In genomic region chr10:62384057-62384446, GRCh38 we compare ENCODE assay signal across 8 cellular contexts. TPM values are rescaled to one million over a fixed set of nuclear protein-coding genes. Genes with fewer than 3 reads are reported as not detected.
DNase-seq lines count a peak whose midpoint lies in the region; ATAC-seq and TF ChIP-seq lines count a peak whose summit lies in the region.

No MANE protein-coding gene starts in this region.

- H3K27ac ChIP-seq in fibroblast of lung (ENCODE audit: insufficient read depth, low read length) = no peak overlapping the region
- H3K27ac ChIP-seq in adrenal gland = peak overlapping the region in 1 of 5 donors; percentile 12

- intact Hi-C loops in adrenal gland (cut with DNase I) = no loop called here

- CTCF ChIA-PET in activated CD8-positive, alpha-beta memory T cell treated with anti-CD3 and anti-CD28 coated beads, Interleukin-2, amount 10 ng/mL, durations not matched to agents 7 days and 5 days (lab: Charles Lee) = interaction anchor here (0.7 to 1.5 kb wide), 3 partner anchors 53 to 341 kb away, joined by 3 to 4 read pairs (median 3); no protein-coding TSS in a partner anchor

- H3K4me3 Mint-ChIP-seq in activated CD8-positive, alpha-beta memory T cell treated with anti-CD3 and anti-CD28 coated beads, Interleukin-2, amount 10 ng/mL, durations not matched to agents 7 days and 5 days = no peak overlapping the region
- H3K4me3 Mint-ChIP-seq in T-helper 2 cell treated with Interferon-gamma antibody and Interleukin-4, amounts not matched to agents 5 μg/mL and 100 μg/mL, for 36 hours = peak overlapping the region; percentile 33
- peak overlapping the region; percentile 6 for H3K4me3 Mint-ChIP-seq in stimulated activated effector memory CD8-positive, alpha-beta T cell treated with anti-CD3 and anti-CD28 coated beads, Interleukin-12 subunit alpha, Interleukin-12 subunit beta, amount 100 ng/mL, for 72 hours

- ATAC-seq in activated CD8-positive, alpha-beta memory T cell treated with anti-CD3 and anti-CD28 coated beads, Interleukin-2, amount 10 ng/mL, durations not matched to agents 7 days and 5 days = peak; percentile 99
- ATAC-seq in stimulated activated effector memory CD8-positive, alpha-beta T cell treated with anti-CD3 and anti-CD28 coated beads, Interleukin-12 subunit alpha, Interleukin-12 subunit beta, amount 100 ng/mL, for 72 hours = peak; percentile 99
- ATAC-seq in GM21825 (IDR thresholded peaks at IDR 0.05; ENCODE audit: unreplicated experiment) = no peak

- H3K4me2 ChIP-seq in fibroblast of lung (ENCODE audit: extremely low read depth, insufficient read depth, low read length) = no peak overlapping the region

- H3K27me3 Mint-ChIP-seq in activated CD8-positive, alpha-beta memory T cell treated with anti-CD3 and anti-CD28 coated beads, Interleukin-2, amount 10 ng/mL, durations not matched to agents 7 days and 5 days = peaks cover 53% of the 10 kb centered on the region
- peaks cover 62% of the 10 kb centered on the region for H3K27me3 Mint-ChIP-seq in T-helper 2 cell treated with Interferon-gamma antibody and Interleukin-4, amounts not matched to agents 5 μg/mL and 100 μg/mL, for 36 hours (ENCODE audit: low read depth)

- H3K9ac ChIP-seq in fibroblast of lung (ENCODE audit: insufficient read depth, low read length) = no peak overlapping the region

- TF ChIP-seq POLR2A in adrenal gland (IDR thresholded peaks at IDR 0.05) = no peak

- peak; percentile 83 for DNase-seq in activated CD8-positive, alpha-beta memory T cell treated with anti-CD3 and anti-CD28 coated beads, Interleukin-2, amount 10 ng/mL, durations not matched to agents 7 days and 5 days
- DNase-seq in activated CD8-positive, alpha-beta memory T cell treated with anti-CD3 and anti-CD28 coated beads, Interleukin-2, amount 50 U/mL, for 48 hours = no peak
- DNase-seq in T-helper 2 cell treated with Interferon-gamma antibody and Interleukin-4, amounts not matched to agents 5 μg/mL and 100 μg/mL, for 36 hours (ENCODE audit: low spot score) = peak; percentile 72
- DNase-seq in fibroblast of lung (ENCODE audit: low read depth in 2 of 2) = peak; percentile 62 to 98
- DNase-seq in stimulated activated effector memory CD8-positive, alpha-beta T cell treated with anti-CD3 and anti-CD28 coated beads, Interleukin-12 subunit alpha, Interleukin-12 subunit beta, amount 100 ng/mL, for 72 hours (ENCODE audit: low spot score in 2 of 2) = peak; percentile 33 to 76
- no peak for DNase-seq in NCI-H2081 treated with DMSO at 0.1 percent for 48 hours (lab: John Stamatoyannopoulos, UW)
- DNase-seq in adrenal gland = no peak

- H3K9me3 Mint-ChIP-seq in activated CD8-positive, alpha-beta memory T cell treated with anti-CD3 and anti-CD28 coated beads, Interleukin-2, amount 10 ng/mL, durations not matched to agents 7 days and 5 days (ENCODE audit: low read depth) = no peaks in the 10 kb centered on the region
- H3K9me3 Mint-ChIP-seq in T-helper 2 cell treated with Interferon-gamma antibody and Interleukin-4, amounts not matched to agents 5 μg/mL and 100 μg/mL, for 36 hours = no peaks in the 10 kb centered on the region
- no peaks in the 10 kb centered on the region for H3K9me3 Mint-ChIP-seq in stimulated activated effector memory CD8-positive, alpha-beta T cell treated with anti-CD3 and anti-CD28 coated beads, Interleukin-12 subunit alpha, Interleukin-12 subunit beta, amount 100 ng/mL, for 72 hours

- no peaks in the 10 kb centered on the region for H3K36me3 ChIP-seq in fibroblast of lung (ENCODE audit: control insufficient read depth, insufficient read depth, low read length)
- no peaks in the 10 kb centered on the region for H3K36me3 ChIP-seq in adrenal gland (replicated peaks in 1 of 2)

- peaks cover 16% of the 10 kb centered on the region for H3K4me1 Mint-ChIP-seq in activated CD8-positive, alpha-beta memory T cell treated with anti-CD3 and anti-CD28 coated beads, Interleukin-2, amount 10 ng/mL, durations not matched to agents 7 days and 5 days
- H3K4me1 Mint-ChIP-seq in T-helper 2 cell treated with Interferon-gamma antibody and Interleukin-4, amounts not matched to agents 5 μg/mL and 100 μg/mL, for 36 hours (ENCODE audit: low read depth) = peaks cover 22% of the 10 kb centered on the region
- H3K4me1 Mint-ChIP-seq in stimulated activated effector memory CD8-positive, alpha-beta T cell treated with anti-CD3 and anti-CD28 coated beads, Interleukin-12 subunit alpha, Interleukin-12 subunit beta, amount 100 ng/mL, for 72 hours = peaks cover 45% of the 10 kb centered on the region

- 69 to 79% (median 73%) methylated on average over 5 of the region's 5 CpGs for WGBS in adrenal gland, 4 donors

- H4K20me1 ChIP-seq in fibroblast of lung (ENCODE audit: control insufficient read depth, extremely low read depth, insufficient read depth, low read length) = no peaks in the 10 kb centered on the region

- no peaks in the 10 kb centered on the region for H3K27me3 ChIP-seq in fibroblast of lung (ENCODE audit: control insufficient read depth, insufficient read depth, low read length)
- H3K27me3 ChIP-seq in adrenal gland = no peaks in the 10 kb centered on the region

- no peaks in the 10 kb centered on the region for H3K79me2 ChIP-seq in fibroblast of lung (ENCODE audit: control insufficient read depth, insufficient read depth, low read length)

- no peak for TF ChIP-seq CTCF in fibroblast of lung (conservative IDR thresholded peaks at IDR 0.05 in 1 of 2, IDR thresholded peaks at IDR 0.05 in 1 of 2; ENCODE audit: low read depth in 1 of 2, low read length in 2 of 2)
- TF ChIP-seq CTCF in adrenal gland (IDR thresholded peaks at IDR 0.05) = no peak

- peak overlapping the region; percentile 16 for H3K27ac Mint-ChIP-seq in activated CD8-positive, alpha-beta memory T cell treated with anti-CD3 and anti-CD28 coated beads, Interleukin-2, amount 10 ng/mL, durations not matched to agents 7 days and 5 days
- H3K27ac Mint-ChIP-seq in T-helper 2 cell treated with Interferon-gamma antibody and Interleukin-4, amounts not matched to agents 5 μg/mL and 100 μg/mL, for 36 hours = peak overlapping the region; percentile 46
- H3K27ac Mint-ChIP-seq in stimulated activated effector memory CD8-positive, alpha-beta T cell treated with anti-CD3 and anti-CD28 coated beads, Interleukin-12 subunit alpha, Interleukin-12 subunit beta, amount 100 ng/mL, for 72 hours = peak overlapping the region; percentile 15

- no peaks in the 10 kb centered on the region for H3K36me3 Mint-ChIP-seq in activated CD8-positive, alpha-beta memory T cell treated with anti-CD3 and anti-CD28 coated beads, Interleukin-2, amount 10 ng/mL, durations not matched to agents 7 days and 5 days
- H3K36me3 Mint-ChIP-seq in T-helper 2 cell treated with Interferon-gamma antibody and Interleukin-4, amounts not matched to agents 5 μg/mL and 100 μg/mL, for 36 hours (ENCODE audit: low read depth) = no peaks in the 10 kb centered on the region
- H3K36me3 Mint-ChIP-seq in stimulated activated effector memory CD8-positive, alpha-beta T cell treated with anti-CD3 and anti-CD28 coated beads, Interleukin-12 subunit alpha, Interleukin-12 subunit beta, amount 100 ng/mL, for 72 hours = peaks cover 6% of the 10 kb centered on the region

- peak overlapping the region in 1 of 4 experiments; percentile 0 for H3K4me3 ChIP-seq in fibroblast of lung (replicated peaks in 1 of 4; ENCODE audit: control extremely low read depth in 1 of 4, insufficient read depth in 1 of 4, low read depth in 3 of 4, low read length in 4 of 4)
- H3K4me3 ChIP-seq in adrenal gland = no peak overlapping the region

- H2AFZ ChIP-seq in fibroblast of lung (ENCODE audit: low read length) = no peak overlapping the region

- H3K9me3 ChIP-seq in fibroblast of lung (ENCODE audit: control insufficient read depth, insufficient read depth, low read depth, low read length) (no peaks in the 10 kb centered on the region), adrenal gland (replicated peaks in 1 of 3) (no peaks in the 10 kb centered on the region)

- H3K4me1 ChIP-seq in fibroblast of lung (ENCODE audit: control insufficient read depth, extremely low read depth, insufficient read depth, low read length) (peaks cover 4% of the 10 kb centered on the region), adrenal gland (replicated peaks in 1 of 2) (no peaks in the 10 kb centered on the region)

RNA-seq across cellular contexts. Expression of gene ZNF365, which starts 9.9 kb away (rescaled TPM):
- not detected for total RNA-seq in activated CD8-positive, alpha-beta memory T cell treated with anti-CD3 and anti-CD28 coated beads, Interleukin-2, amount 10 ng/mL, durations not matched to agents 7 days and 5 days
- 2.8 and 5.8 TPM in 2 replicates for total RNA-seq in fibroblast of lung
- polyA plus RNA-seq in fibroblast of lung = 1.2 and 3.0 TPM in 2 replicates
- polyA plus RNA-seq in fibroblast of lung (2012) = 0.58 and 1.9 TPM in 2 replicates
- 0.74 and 2.2 TPM in 2 replicates for polyA minus RNA-seq in fibroblast of lung (ENCODE audit: low replicate concordance)
- 1 to 10 TPM in 2 of 8 donors, under 1 TPM in 4, not detected in 2; 0.11 to 1.7 (median 0.64) TPM for total RNA-seq in adrenal gland
- polyA plus RNA-seq in adrenal gland = 1 to 10 TPM in 2 of 3 donors, under 1 TPM in 1; 0.54 to 2.3 (median 1.7) TPM

Comparison
In these comparisons a context has a peak if more than half of its experiments do, and no peak if none do; other contexts are left out.
1. DNase-seq: peak in activated CD8-positive, alpha-beta memory T cell treated with anti-CD3 and anti-CD28 coated beads, Interleukin-2, amount 10 ng/mL, durations not matched to agents 7 days and 5 days (single experiment), T-helper 2 cell treated with Interferon-gamma antibody and Interleukin-4, amounts not matched to agents 5 μg/mL and 100 μg/mL, for 36 hours (single experiment), fibroblast of lung (2 of 2) and stimulated activated effector memory CD8-positive, alpha-beta T cell treated with anti-CD3 and anti-CD28 coated beads, Interleukin-12 subunit alpha, Interleukin-12 subunit beta, amount 100 ng/mL, for 72 hours (2 of 2); none in activated CD8-positive, alpha-beta memory T cell treated with anti-CD3 and anti-CD28 coated beads, Interleukin-2, amount 50 U/mL, for 48 hours (single experiment), NCI-H2081 treated with DMSO at 0.1 percent for 48 hours (single experiment) and adrenal gland (0 of 7).
2. Peak in every context shown above with its lines, with median percentiles within 50 percentile points of each other: H3K27ac Mint-ChIP-seq.